ENCODE assay signal across 20 cellular contexts in genomic region chr6:33981861-33982260, GRCh38.
"Had no signal": no experiment of that assay in that cellular context is flagged by ENCODE, and none has a peak within 500 bp of the region (broad histone marks: within the 10 kb centered on the region; RNA-seq: fewer than 3 reads in every experiment).

No MANE protein-coding gene starts in this region.

- H3K9me3 Mint-ChIP-seq: nephron had no signal

- DNase-seq: effector CD8-positive, alpha-beta T cell; hippocampal formation; left ventricle myocardium superior; mesenchymal stem cell; midbrain; naive B cell; psoas muscle; stimulated activated CD4-positive, alpha-beta T cell treated with anti-CD3 and anti-CD28 coated beads, Interleukin-12 subunit alpha, Interleukin-12 subunit beta, amount 100 ng/mL, for 4 hours; stimulated activated naive CD4-positive, alpha-beta T cell; substantia nigra; transverse colon had no signal

- H3K4me3 Mint-ChIP-seq: naive B cell, nephron had no signal

- H3K4me3 ChIP-seq: coronary artery, dorsolateral prefrontal cortex, heart left ventricle, lung, psoas muscle, sigmoid colon, skin epidermis, stomach, thoracic aorta, transverse colon had no signal

- ATAC-seq: heart left ventricle, left ventricle myocardium superior, psoas muscle had no signal

- H3K4me1 ChIP-seq: psoas muscle, sigmoid colon had no signal

- H3K27ac ChIP-seq: coronary artery, dorsolateral prefrontal cortex, heart left ventricle, psoas muscle, sigmoid colon, skin epidermis, stomach, thoracic aorta had no signal

- H3K9me3 ChIP-seq: heart left ventricle, psoas muscle, sigmoid colon, stomach, thoracic aorta, transverse colon had no signal

- H3K27me3 ChIP-seq: transverse colon had no signal

- H3K36me3 ChIP-seq: heart left ventricle, sigmoid colon, stomach, thoracic aorta, transverse colon had no signal

- H3K27ac Mint-ChIP-seq: naive B cell, nephron had no signal
